Comparison of ENCODE assay signal across 10 cellular contexts in the genomic region with DNA sequence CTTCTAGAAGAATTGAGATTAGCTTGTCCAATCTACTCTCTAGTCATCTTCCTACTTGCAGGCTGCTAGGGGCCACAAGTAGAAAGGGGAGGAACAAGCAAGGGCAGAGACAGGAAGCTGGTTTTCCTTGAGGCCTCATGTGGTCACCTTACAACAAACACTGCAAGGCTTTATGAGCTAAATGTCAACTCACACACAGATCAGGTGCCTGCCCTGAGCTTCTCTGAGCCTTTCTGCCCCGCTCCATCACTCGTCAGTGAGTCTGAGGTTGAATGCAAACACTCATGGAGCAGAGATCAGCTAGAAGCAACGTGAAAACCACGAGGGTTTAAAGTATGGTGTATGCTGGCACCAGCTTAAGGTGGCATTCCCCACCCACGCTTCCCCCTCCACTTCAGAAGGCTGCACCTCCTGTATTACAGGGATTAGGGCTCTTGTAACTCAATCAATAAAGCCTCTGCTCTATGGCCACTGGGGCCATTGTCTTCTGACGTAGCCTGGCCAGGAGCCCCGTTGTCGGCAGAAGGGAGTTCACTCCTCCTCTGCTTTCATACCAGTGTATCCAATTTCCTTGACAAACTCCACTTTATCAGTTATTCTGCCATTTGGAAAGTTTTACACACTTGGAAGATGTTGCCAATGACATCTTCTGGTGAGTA. TPM values are rescaled to one million over a fixed set of nuclear protein-coding genes. Genes with fewer than 3 reads are reported as not detected.
DNase-seq lines count a peak whose midpoint lies in the region; ATAC-seq lines count a peak whose summit lies in the region.
"Had no signal": no experiment of that assay in that cellular context is flagged by ENCODE, and none has a peak within 500 bp of the region (broad histone marks: within the 10 kb centered on the region; RNA-seq: fewer than 3 reads in every experiment).

No MANE protein-coding gene starts in this region.

- H3K27me3 Mint-ChIP-seq in activated naive CD8-positive, alpha-beta T cell treated with anti-CD3 and anti-CD28 coated beads, Interleukin-2, amount 10 ng/mL, durations not matched to agents 7 days and 5 days: peaks cover 12% of the 10 kb centered on the region
- no peaks in the 10 kb centered on the region for H3K27me3 Mint-ChIP-seq in stimulated activated memory B cell treated with anti-CD40 and anti-IgM and Interleukin-4, amounts not matched to agents 10 μg/mL and 1 μg/mL and 100 μg/mL, for 72 hours

- peaks cover 11% of the 10 kb centered on the region for H3K4me1 Mint-ChIP-seq in activated naive CD8-positive, alpha-beta T cell treated with anti-CD3 and anti-CD28 coated beads, Interleukin-2, amount 10 ng/mL, durations not matched to agents 7 days and 5 days
- no peaks in the 10 kb centered on the region for H3K4me1 Mint-ChIP-seq in stimulated activated memory B cell treated with anti-CD40 and anti-IgM and Interleukin-4, amounts not matched to agents 10 μg/mL and 1 μg/mL and 100 μg/mL, for 72 hours

- ATAC-seq in GM19438 (IDR thresholded peaks at IDR 0.05; ENCODE audit: low read depth, unreplicated experiment): peak; percentile 71
- ATAC-seq in activated naive CD8-positive, alpha-beta T cell treated with anti-CD3 and anti-CD28 coated beads, Interleukin-2, amount 10 ng/mL, durations not matched to agents 7 days and 5 days (ENCODE audit: low read depth): peak; percentile 96
- no peak for ATAC-seq in stimulated activated memory B cell treated with anti-CD40 and anti-IgM and Interleukin-4, amounts not matched to agents 10 μg/mL and 1 μg/mL and 100 μg/mL, for 72 hours
- no peak for ATAC-seq in HG02970 (IDR thresholded peaks at IDR 0.05; ENCODE audit: low FRiP score, unreplicated experiment)

- peaks cover 5% of the 10 kb centered on the region for H3K36me3 Mint-ChIP-seq in activated naive CD8-positive, alpha-beta T cell treated with anti-CD3 and anti-CD28 coated beads, Interleukin-2, amount 10 ng/mL, durations not matched to agents 7 days and 5 days
- H3K36me3 Mint-ChIP-seq in stimulated activated memory B cell treated with anti-CD40 and anti-IgM and Interleukin-4, amounts not matched to agents 10 μg/mL and 1 μg/mL and 100 μg/mL, for 72 hours: no peaks in the 10 kb centered on the region

- POLR2A ChIA-PET in activated naive CD8-positive, alpha-beta T cell treated with anti-CD3 and anti-CD28 coated beads, Interleukin-2, amount 10 ng/mL, durations not matched to agents 7 days and 5 days (lab: Charles Lee): no interaction called here

- H3K9me3 Mint-ChIP-seq in activated naive CD8-positive, alpha-beta T cell treated with anti-CD3 and anti-CD28 coated beads, Interleukin-2, amount 10 ng/mL, durations not matched to agents 7 days and 5 days: peaks cover 3% of the 10 kb centered on the region
- peaks cover 4% of the 10 kb centered on the region for H3K9me3 Mint-ChIP-seq in stimulated activated memory B cell treated with anti-CD40 and anti-IgM and Interleukin-4, amounts not matched to agents 10 μg/mL and 1 μg/mL and 100 μg/mL, for 72 hours

- peak; percentile 2 for DNase-seq in CD1c-positive myeloid dendritic cell (ENCODE audit: extremely low spot score)
- DNase-seq in M059J (ENCODE audit: low read depth): peak; percentile 38
- DNase-seq in activated naive CD8-positive, alpha-beta T cell treated with anti-CD3 and anti-CD28 coated beads, Interleukin-2, amount 10 ng/mL, durations not matched to agents 7 days and 5 days: no peak
- DNase-seq in dedifferentiated amniotic fluid mesenchymal stem cell (ENCODE audit: extremely low spot score): no peak
- no peak for DNase-seq in NCI-H128 (lab: John Stamatoyannopoulos, UW; ENCODE audit: unreplicated experiment)
- DNase-seq: COR-L47, NCI-H69 had no signal

- H3K4me3 Mint-ChIP-seq in activated naive CD8-positive, alpha-beta T cell treated with anti-CD3 and anti-CD28 coated beads, Interleukin-2, amount 10 ng/mL, durations not matched to agents 7 days and 5 days: peak overlapping the region; percentile 64
- H3K4me3 Mint-ChIP-seq in stimulated activated memory B cell treated with anti-CD40 and anti-IgM and Interleukin-4, amounts not matched to agents 10 μg/mL and 1 μg/mL and 100 μg/mL, for 72 hours: no peak overlapping the region

- H3K27ac Mint-ChIP-seq in activated naive CD8-positive, alpha-beta T cell treated with anti-CD3 and anti-CD28 coated beads, Interleukin-2, amount 10 ng/mL, durations not matched to agents 7 days and 5 days: peak overlapping the region; percentile 73
- H3K27ac Mint-ChIP-seq in stimulated activated memory B cell treated with anti-CD40 and anti-IgM and Interleukin-4, amounts not matched to agents 10 μg/mL and 1 μg/mL and 100 μg/mL, for 72 hours: no peak overlapping the region

RNA-seq across cellular contexts. Expression of a gene that starts 5.4 kb away (rescaled TPM):
- not detected in 2 replicates for total RNA-seq in M059J (2014; rRNA removed; shearing (Covaris generic))
- total RNA-seq in activated naive CD8-positive, alpha-beta T cell treated with anti-CD3 and anti-CD28 coated beads, Interleukin-2, amount 10 ng/mL, durations not matched to agents 7 days and 5 days: not detected

RNA-seq across cellular contexts. Expression of a gene that starts 10.7 kb away (rescaled TPM):
- total RNA-seq in M059J (2014; rRNA removed; shearing (Covaris generic)): not detected in 2 replicates
- not detected for total RNA-seq in activated naive CD8-positive, alpha-beta T cell treated with anti-CD3 and anti-CD28 coated beads, Interleukin-2, amount 10 ng/mL, durations not matched to agents 7 days and 5 days

RNA-seq across cellular contexts. Expression of a gene that starts 10.9 kb away (rescaled TPM):
- total RNA-seq in M059J (2014; rRNA removed; shearing (Covaris generic)): not detected in 2 replicates
- not detected for total RNA-seq in activated naive CD8-positive, alpha-beta T cell treated with anti-CD3 and anti-CD28 coated beads, Interleukin-2, amount 10 ng/mL, durations not matched to agents 7 days and 5 days

RNA-seq across cellular contexts. Expression of a gene that starts 28.3 kb away (rescaled TPM):
- not detected in 2 replicates for total RNA-seq in M059J (2014; rRNA removed; shearing (Covaris generic))
- not detected for total RNA-seq in activated naive CD8-positive, alpha-beta T cell treated with anti-CD3 and anti-CD28 coated beads, Interleukin-2, amount 10 ng/mL, durations not matched to agents 7 days and 5 days

RNA-seq across cellular contexts. Expression of a gene that starts 54.8 kb away (rescaled TPM):
- not detected in 2 replicates for total RNA-seq in M059J (2014; rRNA removed; shearing (Covaris generic))
- total RNA-seq in activated naive CD8-positive, alpha-beta T cell treated with anti-CD3 and anti-CD28 coated beads, Interleukin-2, amount 10 ng/mL, durations not matched to agents 7 days and 5 days: not detected

Comparison
In these comparisons a context has a peak if more than half of its experiments do, and no peak if none do; other contexts are left out.
1. DNase-seq: peak in CD1c-positive myeloid dendritic cell (single experiment) and M059J (single experiment); none in activated naive CD8-positive, alpha-beta T cell treated with anti-CD3 and anti-CD28 coated beads, Interleukin-2, amount 10 ng/mL, durations not matched to agents 7 days and 5 days (single experiment), dedifferentiated amniotic fluid mesenchymal stem cell (single experiment) and NCI-H128 (single experiment).
2. ATAC-seq: peak in GM19438 (single experiment) and activated naive CD8-positive, alpha-beta T cell treated with anti-CD3 and anti-CD28 coated beads, Interleukin-2, amount 10 ng/mL, durations not matched to agents 7 days and 5 days (single experiment); none in stimulated activated memory B cell treated with anti-CD40 and anti-IgM and Interleukin-4, amounts not matched to agents 10 μg/mL and 1 μg/mL and 100 μg/mL, for 72 hours (single experiment) and HG02970 (single experiment).